Comparison of ENCODE assay signal across 8 cellular contexts in genomic region chr11:73761403-73761945, GRCh38. TPM values are rescaled to one million over a fixed set of nuclear protein-coding genes. Genes with fewer than 3 reads are reported as not detected.
DNase-seq lines count a peak whose midpoint lies in the region; ATAC-seq and TF ChIP-seq lines count a peak whose summit lies in the region.

No MANE protein-coding gene starts in this region.

- H3K9ac ChIP-seq in endocrine pancreas (ENCODE audit: control insufficient read depth, insufficient read depth, low read length) = no peak overlapping the region

- peaks cover 3% of the 10 kb centered on the region for H3K27me3 ChIP-seq in endocrine pancreas (ENCODE audit: control insufficient read depth, insufficient read depth, low read length)
- H3K27me3 ChIP-seq in neutrophil = peaks cover 13% of the 10 kb centered on the region

- H3K36me3 ChIP-seq in endocrine pancreas (ENCODE audit: control insufficient read depth, insufficient read depth, low read length) = no peaks in the 10 kb centered on the region
- H3K36me3 ChIP-seq in neutrophil = no peaks in the 10 kb centered on the region

- peak overlapping the region; percentile 94 for H3K27ac ChIP-seq in neutrophil

- peak overlapping the region; percentile 54 for H3K4me3 ChIP-seq in NB4 (ENCODE audit: low read depth, low read length)
- H3K4me3 ChIP-seq in endocrine pancreas (ENCODE audit: control insufficient read depth, insufficient read depth, low read length) = peak overlapping the region; percentile 30
- peak overlapping the region; percentile 90 to 93 for H3K4me3 ChIP-seq in neutrophil (ENCODE audit: low read depth in 1 of 2, low read length in 1 of 2)

- H3K9me3 ChIP-seq in endocrine pancreas (ENCODE audit: control insufficient read depth, low read length) (no peaks in the 10 kb centered on the region), neutrophil (no peaks in the 10 kb centered on the region)

- TF ChIP-seq CTCF in NB4 (IDR thresholded peaks at IDR 0.05; ENCODE audit: low read depth, low read length) (no peak), neutrophil (IDR thresholded peaks at IDR 0.05) (no peak)

- H3K4me1 ChIP-seq in endocrine pancreas (ENCODE audit: control insufficient read depth, insufficient read depth, low read length) (peaks cover 16% of the 10 kb centered on the region), neutrophil (ENCODE audit: control insufficient read depth in 1 of 2, insufficient read depth in 1 of 2, low read depth in 1 of 2, low read length in 1 of 2) (peaks cover 31 to 39% of the 10 kb centered on the region in 2 experiments)

- peak; percentile 5 for ATAC-seq in GM21576 (IDR thresholded peaks at IDR 0.05; ENCODE audit: unreplicated experiment)

- DNase-seq in NB4 (ENCODE audit: low read depth) = no peak
- no peak for DNase-seq in dermis blood vessel endothelial cell
- no peak for DNase-seq in C1 segment of cervical spinal cord (lab: John Stamatoyannopoulos, UW)
- no peak for DNase-seq in ecto neural progenitor cell (ENCODE audit: low spot score)
- no peak for DNase-seq in NCI-H2196 treated with DMSO at 0.1 percent for 48 hours (lab: John Stamatoyannopoulos, UW; ENCODE audit: unreplicated experiment)

- no peak for TF ChIP-seq POLR2A in NB4 (IDR thresholded peaks at IDR 0.05; ENCODE audit: extremely low read depth, insufficient read length)

RNA-seq across cellular contexts. Expression of gene RAB6A, which starts 0.6 kb away (rescaled TPM):
- 145 and 175 TPM in 2 replicates for total RNA-seq in dermis blood vessel endothelial cell

RNA-seq across cellular contexts. Expression of gene MRPL48, which starts 26.2 kb away (rescaled TPM):
- 24.3 and 30.4 TPM in 2 replicates for total RNA-seq in dermis blood vessel endothelial cell

Comparison
In these comparisons a context has a peak if more than half of its experiments do, and no peak if none do; other contexts are left out.
1. H3K4me3 ChIP-seq: peak in every context shown above with its lines; median percentile 92 in neutrophil; 54 in NB4; 30 in endocrine pancreas.